3 cellular contexts compared by ENCODE assay signal in genomic region chr5:132098621-132099020, GRCh38.
TF ChIP-seq lines count a peak whose summit lies in the region.

No MANE protein-coding gene starts in this region.

TF ChIP-seq in SK-N-SH, 30 proteins besides CTCF, POLR2A, EP300 and RAD21 (continued from another document):
- TF ChIP-seq MAX (IDR thresholded peaks at IDR 0.05; ENCODE audit: low read depth) (no peak), IRF3 (IDR thresholded peaks at IDR 0.05; ENCODE audit: low read depth, low read length) (no peak), RCOR1 (IDR thresholded peaks at IDR 0.05; ENCODE audit: low read length) (no peak), RXRA (IDR thresholded peaks at IDR 0.05; ENCODE audit: borderline replicate concordance, low read depth) (no peak), USF2 (IDR thresholded peaks at IDR 0.05; ENCODE audit: borderline replicate concordance, low read depth, low read length) (no peak), YY1 (IDR thresholded peaks at IDR 0.05; ENCODE audit: low read depth) (no peak), EZH2phosphoT487 (IDR thresholded peaks at IDR 0.05; ENCODE audit: borderline replicate concordance, low read depth) (no peak), GATA2 (CRISPR knock-in tag; IDR thresholded peaks at IDR 0.05) (no peak), SMC3 (IDR thresholded peaks at IDR 0.05; ENCODE audit: low read depth, low read length) (no peak), FOSL2 (IDR thresholded peaks at IDR 0.05; ENCODE audit: borderline replicate concordance, low read depth) (no peak), FOXJ3 (CRISPR knock-in tag; IDR thresholded peaks at IDR 0.05) (no peak), SIN3A (IDR thresholded peaks at IDR 0.05; ENCODE audit: borderline replicate concordance, low read depth, low read length) (no peak), TAF1 (IDR thresholded peaks at IDR 0.05; ENCODE audit: borderline replicate concordance, low read depth, low read length) (no peak), TCF12 (IDR thresholded peaks at IDR 0.05) (no peak), NFIC (IDR thresholded peaks at IDR 0.05; ENCODE audit: borderline replicate concordance) (no peak), NRF1 (IDR thresholded peaks at IDR 0.05; ENCODE audit: low read depth, low read length) (no peak), TEAD4 (IDR thresholded peaks at IDR 0.05; ENCODE audit: borderline replicate concordance, insufficient read depth) (no peak), ELF1 (IDR thresholded peaks at IDR 0.05) (no peak)

TF ChIP-seq in SK-N-SH treated with all-trans-retinoic acid at 6 μM for 48 hours, 23 proteins besides CTCF, POLR2A, EP300 and RAD21 (continued from another document):
- TF ChIP-seq TOX (CRISPR knock-in tag; IDR thresholded peaks at IDR 0.05; ENCODE audit: borderline replicate concordance) (no peak), TCF4 (CRISPR knock-in tag; IDR thresholded peaks at IDR 0.05; ENCODE audit: borderline replicate concordance) (no peak), ARNTL (CRISPR knock-in tag; IDR thresholded peaks at IDR 0.05; ENCODE audit: borderline replicate concordance, low read depth) (no peak), ZNF70 (CRISPR knock-in tag; IDR thresholded peaks at IDR 0.05) (no peak), RARB (CRISPR knock-in tag; IDR thresholded peaks at IDR 0.05) (no peak), ZC3H10 (CRISPR knock-in tag; IDR thresholded peaks at IDR 0.05) (no peak), ZNF565 (CRISPR knock-in tag; conservative IDR thresholded peaks at IDR 0.05; ENCODE audit: low read depth) (no peak), ISL1 (CRISPR knock-in tag; IDR thresholded peaks at IDR 0.05) (no peak), SNAI2 (CRISPR knock-in tag; IDR thresholded peaks at IDR 0.05) (no peak)

TF ChIP-seq in GM12891, 5 proteins besides CTCF, POLR2A, EP300 and RAD21 (continued from another document):
- TF ChIP-seq PAX5 (IDR thresholded peaks at IDR 0.05; ENCODE audit: insufficient read depth, low read length, severe bottlenecking), result no peak
